In genomic region chr18:79751918-79752578, GRCh38 we compare ENCODE assay signal across 6 cellular contexts. TPM values are rescaled to one million over a fixed set of nuclear protein-coding genes. Genes with fewer than 3 reads are reported as not detected.
"Had no signal": no experiment of that assay in that cellular context is flagged by ENCODE, and none has a peak within 500 bp of the region (broad histone marks: within the 10 kb centered on the region; RNA-seq: fewer than 3 reads in every experiment).

No MANE protein-coding gene starts in this region.

RNA-seq across cellular contexts. Expression of gene KCNG2, which starts 45.7 kb away (rescaled TPM):
- total RNA-seq: activated CD8-positive, alpha-beta T cell treated with anti-CD3 and anti-CD28 coated beads, Interleukin-2, amount 10 ng/mL, durations not matched to agents 7 days and 5 days; activated naive CD4-positive, alpha-beta T cell treated with anti-CD3 and anti-CD28 coated beads, Interleukin-2, amount 50 U/mL, for 72 hours; left lobe of liver; natural killer cell treated with Interleukin-12 subunit alpha and Interleukin-12 subunit beta and Interleukin-15 and Interleukin-18, amount 100 ng/mL, for 72 hours; SJSA1; smooth muscle cell had no signal
